In the genomic region with DNA sequence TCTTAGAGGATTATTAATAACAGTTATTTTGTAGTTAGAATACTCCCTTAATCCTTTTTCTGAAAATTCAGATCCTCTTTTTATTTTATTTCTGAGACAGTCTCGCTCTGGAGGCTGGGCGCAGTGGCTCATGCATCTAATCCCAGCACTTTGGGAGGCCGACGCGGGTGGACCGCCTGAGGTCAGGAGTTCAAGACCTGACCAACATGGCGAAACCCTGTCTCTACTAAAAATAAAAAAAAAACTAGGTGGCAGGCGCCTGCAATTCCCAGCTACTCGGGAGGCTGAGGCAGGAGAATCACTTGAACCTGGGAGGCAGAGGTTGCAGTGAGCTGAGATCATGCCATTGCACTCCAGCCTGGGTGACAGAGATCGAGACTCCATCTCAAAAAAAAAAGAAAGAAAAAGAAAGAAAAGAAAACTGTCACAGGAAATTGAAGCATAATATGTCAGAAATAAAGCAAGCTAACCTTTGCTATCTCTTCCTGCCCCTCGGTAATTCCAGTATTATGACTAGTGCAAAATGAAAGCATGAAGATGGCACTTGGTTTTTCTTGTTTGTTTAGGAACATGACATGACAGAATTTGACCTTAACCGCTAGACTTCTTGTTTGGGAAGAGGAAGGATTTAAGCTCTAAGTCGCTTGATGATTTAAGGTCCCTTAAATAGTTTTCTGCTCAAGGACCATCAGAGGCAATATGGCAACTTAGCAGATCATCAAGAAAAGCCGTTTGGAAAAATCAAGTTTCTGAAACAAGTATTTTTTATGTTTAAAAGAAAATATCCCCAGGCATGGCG, we compare ENCODE assay signal across 8 cellular contexts. TPM values are rescaled to one million over a fixed set of nuclear protein-coding genes. Genes with fewer than 3 reads are reported as not detected.
A peak's percentile ranks its signal among the peaks of the same experiment; 100 is the strongest.
DNase-seq lines count a peak whose midpoint lies in the region; ATAC-seq and TF ChIP-seq lines count a peak whose summit lies in the region.

No MANE protein-coding gene starts in this region.

- no peak overlapping the region for H3K4ac ChIP-seq in trophoblast cell (ENCODE audit: low read depth, low read length)

- no peak overlapping the region for H4K91ac ChIP-seq in trophoblast cell (ENCODE audit: low read depth, low read length)

- H3K79me2 ChIP-seq in trophoblast cell (ENCODE audit: control insufficient read depth, insufficient read depth, low read length, poor library complexity) = peaks cover 15% of the 10 kb centered on the region

- POLR2A ChIA-PET in Panc1 (lab: Charles Lee) = interaction anchor here (0.6 to 0.7 kb wide), 3 partner anchors 15 to 141 kb away, joined by 3 to 8 read pairs (median 4); a partner anchor contains a TSS

- CTCF ChIA-PET in Panc1 (lab: Charles Lee) = interaction anchor here (0.6 kb wide), 1 partner anchor 28 kb away, joined by 3 read pairs; a partner anchor contains a TSS

- H2BK5ac ChIP-seq in trophoblast cell (ENCODE audit: low read depth, low read length, poor library complexity) = no peak overlapping the region

- peak overlapping the region; percentile 70 for H2AK5ac ChIP-seq in trophoblast cell (ENCODE audit: low read length)

- no peaks in the 10 kb centered on the region for H3K9me3 ChIP-seq in Panc1 (ENCODE audit: control insufficient read depth, insufficient read depth, low read depth, low read length)
- no peaks in the 10 kb centered on the region for H3K9me3 ChIP-seq in endocrine pancreas (ENCODE audit: control insufficient read depth, low read length)
- no peaks in the 10 kb centered on the region for H3K9me3 ChIP-seq in trophoblast cell (ENCODE audit: insufficient read depth, low read depth, low read length)
- no peaks in the 10 kb centered on the region for H3K9me3 ChIP-seq in BE2C

- H3K4me1 ChIP-seq in Panc1 (ENCODE audit: control insufficient read depth, insufficient read depth, low read length) (peaks cover 18% of the 10 kb centered on the region), endocrine pancreas (ENCODE audit: control insufficient read depth, insufficient read depth, low read length) (peaks cover 13% of the 10 kb centered on the region), trophoblast cell (ENCODE audit: control insufficient read depth in 1 of 2, insufficient read depth in 2 of 2, low read length in 2 of 2) (no peaks in the 10 kb centered on the region), BE2C (peaks cover 10% of the 10 kb centered on the region)

- no peak overlapping the region for H4K8ac ChIP-seq in trophoblast cell (ENCODE audit: low read depth, low read length)

- no peak overlapping the region for H2BK120ac ChIP-seq in trophoblast cell (ENCODE audit: insufficient read depth, low read length, poor library complexity)

- H3K36me3 ChIP-seq in Panc1 (ENCODE audit: control insufficient read depth, insufficient read depth, low read length) (peaks cover 25% of the 10 kb centered on the region), endocrine pancreas (ENCODE audit: control insufficient read depth, insufficient read depth, low read length) (peaks cover under 1% of the 10 kb centered on the region), trophoblast cell (ENCODE audit: control insufficient read depth in 1 of 2, insufficient read depth in 2 of 2, low read length in 2 of 2) (peaks cover 3 to 6% of the 10 kb centered on the region in 2 experiments), BE2C (peaks cover 29% of the 10 kb centered on the region)

- H2AFZ ChIP-seq in trophoblast cell (ENCODE audit: insufficient read depth, low read length, poor library complexity) = no peak overlapping the region

- no peak overlapping the region for H3K23ac ChIP-seq in trophoblast cell (ENCODE audit: low read length)

- no peak overlapping the region for H2BK12ac ChIP-seq in trophoblast cell (ENCODE audit: low read length)

- DNase-seq in GM12864 (ENCODE audit: low read depth) = no peak
- no peak for DNase-seq in Panc1 (ENCODE audit: low read depth, low spot score)
- DNase-seq in trophoblast cell = peak; percentile 35 to 61
- no peak for DNase-seq in BE2C
- no peak for DNase-seq in GM19238 (ENCODE audit: insufficient read length, low spot score)
- DNase-seq in iPS-NIHi7 (ENCODE audit: extremely low spot score) = no peak

- TF ChIP-seq CTCF in GM12864 (IDR thresholded peaks at IDR 0.05; ENCODE audit: low read depth, low read length, missing control alignments) (no peak), Panc1 (IDR thresholded peaks at IDR 0.05) (no peak), BE2C (IDR thresholded peaks at IDR 0.05; ENCODE audit: low read depth, low read length) (no peak)

- no peak overlapping the region for H3K4me2 ChIP-seq in trophoblast cell (ENCODE audit: low read length)

- in situ Hi-C loops in Panc1 (cut with HindIII; ENCODE audit: low pct_unique_long_range_greater_than_20kb, low sequenced_read_pairs) = no loop called here

- no peak overlapping the region for H3K14ac ChIP-seq in trophoblast cell (ENCODE audit: low read length)

- H4K12ac ChIP-seq in trophoblast cell (ENCODE audit: low read depth, low read length) = no peak overlapping the region

- BruUV-seq in Panc1 (replicated peaks; lab: Mats Ljungman, UMichigan) = no TSS peak

- H3K79me1 ChIP-seq in trophoblast cell (ENCODE audit: low read length) = peaks cover 13% of the 10 kb centered on the region

- H3K27ac ChIP-seq in Panc1 (ENCODE audit: low read length) = peak overlapping the region; percentile 100
- H3K27ac ChIP-seq in trophoblast cell (ENCODE audit: low read depth, low read length) = no peak overlapping the region

- intact Hi-C loops in Panc1 (cut with micrococcal nuclease; ENCODE audit: unreplicated experiment) = loop anchor here (5.0 kb wide), 1 partner anchor 138 kb away; no protein-coding TSS in a partner anchor

- WGBS in trophoblast cell (ENCODE audit: extremely low coverage, insufficient coverage, insufficient read length) = no CpG with 5 or more reads among the region's 15 CpGs

- H3K27me3 ChIP-seq in Panc1 (ENCODE audit: control insufficient read depth, insufficient read depth, low read length) = no peaks in the 10 kb centered on the region
- H3K27me3 ChIP-seq in endocrine pancreas (ENCODE audit: control insufficient read depth, insufficient read depth, low read length) = no peaks in the 10 kb centered on the region
- no peaks in the 10 kb centered on the region for H3K27me3 ChIP-seq in trophoblast cell (ENCODE audit: insufficient read depth, low read length)
- no peaks in the 10 kb centered on the region for H3K27me3 ChIP-seq in BE2C

- H3K4me3 ChIP-seq in GM12864 (ENCODE audit: low read depth, low read length) = peak overlapping the region; percentile 77
- peak overlapping the region in 1 of 2 experiments; percentile 91; a peak in 2 of 4 replicates for H3K4me3 ChIP-seq in Panc1 (ENCODE audit: low read depth in 2 of 2, low read length in 2 of 2)
- peak overlapping the region; percentile 89 for H3K4me3 ChIP-seq in endocrine pancreas (ENCODE audit: control insufficient read depth, insufficient read depth, low read length)
- no peak overlapping the region for H3K4me3 ChIP-seq in trophoblast cell (ENCODE audit: low read depth, low read length)
- no peak overlapping the region for H3K4me3 ChIP-seq in BE2C (ENCODE audit: low read depth, low read length)

- ATAC-seq in Panc1 = no peak
- ATAC-seq in GM19463 (IDR thresholded peaks at IDR 0.05; ENCODE audit: unreplicated experiment) = no peak

- H3K18ac ChIP-seq in trophoblast cell (ENCODE audit: low read length) = no peak overlapping the region

- H3K9ac ChIP-seq in endocrine pancreas (ENCODE audit: control insufficient read depth, insufficient read depth, low read length) (no peak overlapping the region), trophoblast cell (ENCODE audit: low read length) (no peak overlapping the region)

RNA-seq across cellular contexts. Expression of a gene that starts 1.8 kb away (rescaled TPM):
- 282 TPM for total RNA-seq in Panc1 (2021; ENCODE audit: unreplicated experiment)
- polyA plus RNA-seq in Panc1 (2012; ENCODE audit: insufficient read length) = 187 TPM
- 228 and 229 TPM in 2 replicates for polyA plus RNA-seq in trophoblast cell (2013)
- polyA plus RNA-seq in BE2C (2012; ENCODE audit: insufficient read depth, insufficient read length, low read depth) = 283 TPM

RNA-seq across cellular contexts. Expression of a gene that starts 27.9 kb away (rescaled TPM):
- total RNA-seq in Panc1 (2021; ENCODE audit: unreplicated experiment) = 51.5 TPM
- 22.6 TPM for polyA plus RNA-seq in Panc1 (2012; ENCODE audit: insufficient read length)
- 20.3 and 21.4 TPM in 2 replicates for polyA plus RNA-seq in trophoblast cell (2013)
- polyA plus RNA-seq in BE2C (2012; ENCODE audit: insufficient read depth, insufficient read length, low read depth) = 17.6 TPM

RNA-seq across cellular contexts. Expression of a gene that starts 44.7 kb away (rescaled TPM):
- 319 TPM for total RNA-seq in Panc1 (2021; ENCODE audit: unreplicated experiment)
- 767 TPM for polyA plus RNA-seq in Panc1 (2012; ENCODE audit: insufficient read length)
- polyA plus RNA-seq in trophoblast cell (2013) = 506 and 511 TPM in 2 replicates
- 382 TPM for polyA plus RNA-seq in BE2C (2012; ENCODE audit: insufficient read depth, insufficient read length, low read depth)

RNA-seq across cellular contexts. Expression of a gene that starts 44.7 kb away (rescaled TPM):
- 44.9 TPM for total RNA-seq in Panc1 (2021; ENCODE audit: unreplicated experiment)
- polyA plus RNA-seq in Panc1 (2012; ENCODE audit: insufficient read length) = 32.6 TPM
- polyA plus RNA-seq in trophoblast cell (2013) = 11.7 and 11.8 TPM in 2 replicates
- polyA plus RNA-seq in BE2C (2012; ENCODE audit: insufficient read depth, insufficient read length, low read depth) = 21.3 TPM

Comparison
In these comparisons a context has a peak if more than half of its experiments do, and no peak if none do; other contexts are left out.
1. DNase-seq: peak in trophoblast cell (2 of 2); none in GM12864 (single experiment), Panc1 (single experiment), BE2C (single experiment), GM19238 (single experiment) and iPS-NIHi7 (single experiment).
2. H3K4me3 ChIP-seq: peak in GM12864 (single experiment) and endocrine pancreas (single experiment); none in trophoblast cell (single experiment) and BE2C (single experiment).